In the genomic region with DNA sequence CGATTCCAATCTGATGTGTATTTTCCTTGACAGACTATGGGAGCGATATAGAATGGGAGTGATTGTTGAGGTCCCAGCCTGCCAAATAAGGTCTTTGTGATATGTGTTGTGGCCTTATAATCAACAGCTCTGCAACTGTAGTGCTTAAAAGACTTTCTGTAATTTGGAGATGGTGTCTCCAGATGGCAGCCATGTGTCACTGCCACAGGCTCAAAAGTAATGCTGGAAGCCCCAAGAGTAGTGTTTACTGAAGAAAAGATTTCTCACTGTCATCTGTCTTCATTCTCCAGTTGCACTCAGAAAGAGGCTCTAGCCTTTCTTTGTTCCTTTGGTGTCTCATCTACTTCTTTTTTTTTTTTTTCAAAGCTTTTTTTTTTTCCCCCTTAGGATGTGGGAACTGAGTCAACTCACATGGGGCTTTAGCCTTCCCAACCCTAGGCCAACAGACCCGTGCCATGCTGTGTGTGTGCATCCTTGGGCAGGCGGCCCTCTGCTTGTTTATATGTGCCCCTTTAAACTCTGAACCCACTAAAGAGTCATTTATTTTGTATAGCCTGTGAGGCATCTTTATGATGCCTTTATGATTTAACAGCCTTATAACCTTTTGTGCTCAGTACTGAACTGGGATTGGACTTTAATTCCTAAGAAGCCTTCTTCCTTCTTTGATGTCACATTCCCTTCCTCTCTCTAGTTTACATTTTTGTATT, we compare ENCODE assay signal across 1 cellular context.
TF ChIP-seq lines count a peak whose summit lies in the region.

No MANE protein-coding gene starts in this region.

TF ChIP-seq in endothelial cell of umbilical vein, 7 proteins besides CTCF, POLR2A, EP300 and RAD21:
- no peak for TF ChIP-seq POLR2AphosphoS5 (IDR thresholded peaks at IDR 0.05; ENCODE audit: insufficient read depth, low read depth, low read length)
- no peak for TF ChIP-seq JUN (IDR thresholded peaks at IDR 0.05; ENCODE audit: borderline replicate concordance, insufficient read depth, insufficient read length, low read depth)
- TF ChIP-seq FOS (IDR thresholded peaks at IDR 0.05; ENCODE audit: borderline replicate concordance, insufficient read depth, low read length) = no peak
- TF ChIP-seq EZH2 (IDR thresholded peaks at IDR 0.05; ENCODE audit: borderline replicate concordance, low read depth, low read length, severe bottlenecking) = no peak
- TF ChIP-seq MYC (IDR thresholded peaks at IDR 0.05; ENCODE audit: low read depth, low read length) = no peak
- TF ChIP-seq GATA2 (IDR thresholded peaks at IDR 0.05; ENCODE audit: insufficient read depth, insufficient read length, low read depth, low read length) = no peak
